ENCODE assay signal across 1 cellular context in genomic region chr11:65653229-65654225, GRCh38.
TF ChIP-seq lines count a peak whose summit lies in the region.

No MANE protein-coding gene starts in this region.

TF ChIP-seq in HepG2, 621 proteins besides CTCF, POLR2A, EP300 and RAD21 (continued from another document and continues in another):
- TF ChIP-seq POGK (CRISPR knock-in tag; conservative IDR thresholded peaks at IDR 0.05): peak; percentile 92
- TF ChIP-seq ZNF589 (CRISPR knock-in tag; conservative IDR thresholded peaks at IDR 0.05): no peak
- TF ChIP-seq GABPB1 (CRISPR knock-in tag; IDR thresholded peaks at IDR 0.05): no peak
- TF ChIP-seq PAXIP1 (CRISPR knock-in tag; conservative IDR thresholded peaks at IDR 0.05): peak; percentile 66
- no peak for TF ChIP-seq PHB2 (IDR thresholded peaks at IDR 0.05; ENCODE audit: partially characterized antibody)
- no peak for TF ChIP-seq ZSCAN22 (CRISPR knock-in tag; IDR thresholded peaks at IDR 0.05)
- TF ChIP-seq ZNF136 (CRISPR knock-in tag; IDR thresholded peaks at IDR 0.05; ENCODE audit: low read depth): no peak
- TF ChIP-seq REPIN1 (CRISPR knock-in tag; IDR thresholded peaks at IDR 0.05; ENCODE audit: borderline replicate concordance, low read depth): no peak
- TF ChIP-seq CENPX (CRISPR knock-in tag; IDR thresholded peaks at IDR 0.05): no peak
- TF ChIP-seq ZNF839 (CRISPR knock-in tag; IDR thresholded peaks at IDR 0.05; ENCODE audit: borderline replicate concordance): no peak
- TF ChIP-seq MAFF (IDR thresholded peaks at IDR 0.05; ENCODE audit: low read depth, low read length): no peak
- TF ChIP-seq MTERF4 (CRISPR knock-in tag; IDR thresholded peaks at IDR 0.05): no peak
- no peak for TF ChIP-seq ZNF746 (CRISPR knock-in tag; IDR thresholded peaks at IDR 0.05)
- no peak for TF ChIP-seq USF2 (IDR thresholded peaks at IDR 0.05; ENCODE audit: low read depth, low read length)
- no peak for TF ChIP-seq USF2 (CRISPR knock-in tag; IDR thresholded peaks at IDR 0.05; ENCODE audit: borderline replicate concordance)
- TF ChIP-seq ZNF3 (CRISPR knock-in tag; IDR thresholded peaks at IDR 0.05): no peak
- TF ChIP-seq ZNF138 (CRISPR knock-in tag; IDR thresholded peaks at IDR 0.05; ENCODE audit: low read depth): no peak
- no peak for TF ChIP-seq ETV5 (CRISPR knock-in tag; IDR thresholded peaks at IDR 0.05; ENCODE audit: borderline replicate concordance)
- TF ChIP-seq JARID2 (CRISPR knock-in tag; IDR thresholded peaks at IDR 0.05; ENCODE audit: insufficient replicate concordance): no peak
- no peak for TF ChIP-seq ZNF724P (CRISPR knock-in tag; IDR thresholded peaks at IDR 0.05; ENCODE audit: borderline replicate concordance)
- TF ChIP-seq HNF4A (CRISPR knock-in tag; IDR thresholded peaks at IDR 0.05): peak; percentile 82
- TF ChIP-seq ZSCAN20 (CRISPR knock-in tag; IDR thresholded peaks at IDR 0.05; ENCODE audit: borderline replicate concordance): no peak
- TF ChIP-seq TEAD3 (CRISPR knock-in tag; optimal IDR thresholded peaks at IDR 0.05; ENCODE audit: borderline replicate concordance): no peak
- no peak for TF ChIP-seq ZSCAN5A (CRISPR knock-in tag; IDR thresholded peaks at IDR 0.05; ENCODE audit: borderline replicate concordance)
- no peak for TF ChIP-seq TSC22D2 (CRISPR knock-in tag; IDR thresholded peaks at IDR 0.05; ENCODE audit: borderline replicate concordance)
- no peak for TF ChIP-seq PAF1 (CRISPR knock-in tag; IDR thresholded peaks at IDR 0.05)
- TF ChIP-seq ZNF34 (CRISPR knock-in tag; IDR thresholded peaks at IDR 0.05; ENCODE audit: borderline replicate concordance): no peak
- no peak for TF ChIP-seq FOXK1 (CRISPR knock-in tag; IDR thresholded peaks at IDR 0.05; ENCODE audit: borderline replicate concordance, low read depth)
- TF ChIP-seq FOXP1 (IDR thresholded peaks at IDR 0.05): no peak
- no peak for TF ChIP-seq FOXP1 (CRISPR knock-in tag; IDR thresholded peaks at IDR 0.05)
- no peak for TF ChIP-seq ZNF891 (CRISPR knock-in tag; IDR thresholded peaks at IDR 0.05)
- TF ChIP-seq SYNCRIP (IDR thresholded peaks at IDR 0.05; ENCODE audit: insufficient read depth, low read depth, low read length): no peak
- no peak for TF ChIP-seq ZHX1 (CRISPR knock-in tag; IDR thresholded peaks at IDR 0.05; ENCODE audit: low read depth)
- TF ChIP-seq NFAT5 (CRISPR knock-in tag; IDR thresholded peaks at IDR 0.05): no peak
- no peak for TF ChIP-seq ZNF367 (CRISPR knock-in tag; IDR thresholded peaks at IDR 0.05; ENCODE audit: borderline replicate concordance)
- TF ChIP-seq ZNF773 (CRISPR knock-in tag; IDR thresholded peaks at IDR 0.05; ENCODE audit: borderline replicate concordance): no peak
- TF ChIP-seq ZNF670 (CRISPR knock-in tag; IDR thresholded peaks at IDR 0.05; ENCODE audit: borderline replicate concordance): no peak
- TF ChIP-seq ZUFSP (CRISPR knock-in tag; IDR thresholded peaks at IDR 0.05; ENCODE audit: borderline replicate concordance): no peak
- peak; percentile 17; the same call in 1 of the 2 replicates for TF ChIP-seq NCOA1 (CRISPR knock-in tag; IDR thresholded peaks at IDR 0.05)
